19 cellular contexts compared by ENCODE assay signal in genomic region chr11:82105331-82105992, GRCh38.
"Had no signal": no experiment of that assay in that cellular context is flagged by ENCODE, and none has a peak within 500 bp of the region (broad histone marks: within the 10 kb centered on the region; RNA-seq: fewer than 3 reads in every experiment).

No MANE protein-coding gene starts in this region.

- H3K4me1 ChIP-seq: esophagus squamous epithelium, transverse colon had no signal

- H3K27ac ChIP-seq: esophagus squamous epithelium, neutrophil, transverse colon had no signal

- H3K27ac Mint-ChIP-seq: activated CD4-positive, alpha-beta T cell treated with anti-CD3 and anti-CD28 coated beads, Interleukin-2, amount 10 ng/mL, durations not matched to agents 24 days and 14 days; activated CD8-positive, alpha-beta T cell treated with anti-CD3 and anti-CD28 coated beads, Interleukin-2, amount 10 ng/mL, durations not matched to agents 7 days and 5 days; activated naive CD8-positive, alpha-beta T cell; natural killer cell; stimulated activated memory B cell treated with anti-CD40 and anti-IgM and Interleukin-4, amounts not matched to agents 10 μg/mL and 1 μg/mL and 100 μg/mL, for 72 hours had no signal

- H3K36me3 Mint-ChIP-seq: activated naive CD8-positive, alpha-beta T cell; brain; natural killer cell; stimulated activated memory B cell treated with anti-CD40 and anti-IgM and Interleukin-4, amounts not matched to agents 10 μg/mL and 1 μg/mL and 100 μg/mL, for 72 hours had no signal

- H3K4me3 ChIP-seq: esophagus squamous epithelium, transverse colon had no signal

- H3K9me3 ChIP-seq: esophagus squamous epithelium, neutrophil, transverse colon had no signal

- H3K36me3 ChIP-seq: esophagus squamous epithelium, neutrophil, transverse colon had no signal

- H3K9me3 Mint-ChIP-seq: activated CD4-positive, alpha-beta T cell treated with anti-CD3 and anti-CD28 coated beads, Interleukin-2, amount 10 ng/mL, durations not matched to agents 24 days and 14 days had no signal

- DNase-seq: activated CD4-positive, alpha-beta T cell treated with anti-CD3 and anti-CD28 coated beads, Interleukin-2, amount 10 ng/mL, durations not matched to agents 24 days and 14 days; activated CD4-positive, CD25-positive, alpha-beta regulatory T cell; activated CD8-positive, alpha-beta memory T cell treated with anti-CD3 and anti-CD28 coated beads, Interleukin-2, amount 50 U/mL, for 4 hours; activated CD8-positive, alpha-beta T cell treated with anti-CD3 and anti-CD28 coated beads, Interleukin-2, amount 10 ng/mL, durations not matched to agents 7 days and 5 days; activated gamma-delta T cell; activated T-cell treated with anti-CD3 and anti-CD28 coated beads, Interleukin-2, amount 50 U/mL, for 48 hours; cortex of kidney; effector CD4-positive, alpha-beta T cell; esophagus squamous epithelium; hippocampal formation; kidney; mesenchymal stem cell; natural killer cell; stimulated activated CD4-positive, alpha-beta T cell treated with anti-CD3 and anti-CD28 coated beads, Interleukin-2, amount 100 ng/mL, for 48 hours; transverse colon had no signal

- H3K4me3 Mint-ChIP-seq: activated CD4-positive, alpha-beta T cell treated with anti-CD3 and anti-CD28 coated beads, Interleukin-2, amount 10 ng/mL, durations not matched to agents 24 days and 14 days; activated CD8-positive, alpha-beta T cell treated with anti-CD3 and anti-CD28 coated beads, Interleukin-2, amount 10 ng/mL, durations not matched to agents 7 days and 5 days; activated naive CD8-positive, alpha-beta T cell; brain; natural killer cell; stimulated activated memory B cell treated with anti-CD40 and anti-IgM and Interleukin-4, amounts not matched to agents 10 μg/mL and 1 μg/mL and 100 μg/mL, for 72 hours had no signal

- H3K27me3 ChIP-seq: esophagus squamous epithelium, neutrophil, transverse colon had no signal

- ATAC-seq: activated CD8-positive, alpha-beta T cell treated with anti-CD3 and anti-CD28 coated beads, Interleukin-2, amount 10 ng/mL, durations not matched to agents 7 days and 5 days; natural killer cell; stimulated activated memory B cell treated with anti-CD40 and anti-IgM and Interleukin-4, amounts not matched to agents 10 μg/mL and 1 μg/mL and 100 μg/mL, for 72 hours had no signal

- H3K27me3 Mint-ChIP-seq: activated CD4-positive, alpha-beta T cell treated with anti-CD3 and anti-CD28 coated beads, Interleukin-2, amount 10 ng/mL, durations not matched to agents 24 days and 14 days; brain; stimulated activated memory B cell treated with anti-CD40 and anti-IgM and Interleukin-4, amounts not matched to agents 10 μg/mL and 1 μg/mL and 100 μg/mL, for 72 hours had no signal

- H3K4me1 Mint-ChIP-seq: activated CD4-positive, alpha-beta T cell treated with anti-CD3 and anti-CD28 coated beads, Interleukin-2, amount 10 ng/mL, durations not matched to agents 24 days and 14 days; natural killer cell; stimulated activated memory B cell treated with anti-CD40 and anti-IgM and Interleukin-4, amounts not matched to agents 10 μg/mL and 1 μg/mL and 100 μg/mL, for 72 hours had no signal
